8 cellular contexts compared by ENCODE assay signal in genomic region chr3:109702252-109702651, GRCh38.
DNase-seq lines count a peak whose midpoint lies in the region; ATAC-seq, FAIRE-seq and TF ChIP-seq lines count a peak whose summit lies in the region.
"Had no signal": no experiment of that assay in that cellular context is flagged by ENCODE, and none has a peak within 500 bp of the region (broad histone marks: within the 10 kb centered on the region; RNA-seq: fewer than 3 reads in every experiment).

No MANE protein-coding gene starts in this region.

- H3K27me3 Mint-ChIP-seq in naive thymus-derived CD8-positive, alpha-beta T cell = no peaks in the 10 kb centered on the region

- H3K27me3 ChIP-seq in RWPE2 (ENCODE audit: insufficient read depth, poor library complexity, severe bottlenecking) = no peaks in the 10 kb centered on the region

- no peaks in the 10 kb centered on the region for H3K4me1 ChIP-seq in RWPE2 (ENCODE audit: insufficient read depth, poor library complexity, severe bottlenecking)

- no peaks in the 10 kb centered on the region for H3K36me3 ChIP-seq in RWPE2 (ENCODE audit: low read depth)

- no peaks in the 10 kb centered on the region for H3K9me3 ChIP-seq in RWPE2 (ENCODE audit: severe bottlenecking)

- H3K9me3 Mint-ChIP-seq in naive thymus-derived CD8-positive, alpha-beta T cell = peaks cover 0 to 5% (median 0%) of the 10 kb centered on the region in 9 donors

- H3K4me3 ChIP-seq in RWPE2 (ENCODE audit: severe bottlenecking) = no peak overlapping the region

- ATAC-seq in GM19043 (IDR thresholded peaks at IDR 0.05; ENCODE audit: low read depth, unreplicated experiment) = peak; percentile 55
- peak; percentile 71 for ATAC-seq in HG02884 (IDR thresholded peaks at IDR 0.05; ENCODE audit: unreplicated experiment)
- peak; percentile 58; the same call in 1 of the 3 replicates for ATAC-seq in RWPE2 (ENCODE audit: low read depth)
- ATAC-seq in naive thymus-derived CD8-positive, alpha-beta T cell = peak; percentile 56 to 57
- ATAC-seq in left lobe of liver = no peak

- H3K4me1 Mint-ChIP-seq in naive thymus-derived CD8-positive, alpha-beta T cell = peaks cover 2 to 12% (median 10%) of the 10 kb centered on the region in 4 donors

- no peak for DNase-seq in RWPE2 (ENCODE audit: low spot score)
- peak in 1 of 10 donors; percentile 12 for DNase-seq in naive thymus-derived CD8-positive, alpha-beta T cell
- no peak for DNase-seq in left lobe of liver (ENCODE audit: low spot score)
- no peak for DNase-seq in frontal cortex (ENCODE audit: low spot score in 2 of 2)
- DNase-seq in amniotic stem cell (lab: John Stamatoyannopoulos, UW) = no peak
- DNase-seq: NCI-H446 treated with DMSO at 0.1 percent for 48 hours had no signal

- POLR2A ChIA-PET in naive thymus-derived CD8-positive, alpha-beta T cell (lab: Charles Lee) = no interaction called here

- FAIRE-seq in frontal cortex (lab: Jason Lieb, UNC) = no peak

- TF ChIP-seq CTCF in RWPE2 (IDR thresholded peaks at IDR 0.05; ENCODE audit: poor library complexity, severe bottlenecking) = no peak

- H3K27ac ChIP-seq in RWPE2 (ENCODE audit: poor library complexity, severe bottlenecking) = no peak overlapping the region

- peak overlapping the region in 1 of 10 donors; percentile 37 for H3K27ac Mint-ChIP-seq in naive thymus-derived CD8-positive, alpha-beta T cell

- peaks cover 0 to 12% (median 0%) of the 10 kb centered on the region in 3 donors for H3K36me3 Mint-ChIP-seq in naive thymus-derived CD8-positive, alpha-beta T cell

- no peak overlapping the region for H3K4me3 Mint-ChIP-seq in naive thymus-derived CD8-positive, alpha-beta T cell
